19 cellular contexts compared by ENCODE assay signal in genomic region chr9:13360188-13360587, GRCh38.
"Had no signal": no experiment of that assay in that cellular context is flagged by ENCODE, and none has a peak within 500 bp of the region (broad histone marks: within the 10 kb centered on the region; RNA-seq: fewer than 3 reads in every experiment).

No MANE protein-coding gene starts in this region.

- H3K4me3 Mint-ChIP-seq: natural killer cell treated with Interleukin-12 subunit alpha and Interleukin-12 subunit beta and Interleukin-15 and Interleukin-18, amount 100 ng/mL, for 72 hours; type B pancreatic cell had no signal

- FAIRE-seq: endometrium, frontal cortex, small intestine, urothelium cell line had no signal

- H3K36me3 Mint-ChIP-seq: natural killer cell treated with Interleukin-12 subunit alpha and Interleukin-12 subunit beta and Interleukin-15 and Interleukin-18, amount 100 ng/mL, for 72 hours; type B pancreatic cell had no signal

- H3K9me3 ChIP-seq: heart left ventricle, thyroid gland had no signal

- DNase-seq: cortex of kidney; dorsolateral prefrontal cortex; effector memory CD4-positive, alpha-beta T cell; heart left ventricle; hippocampal formation; left colon; midbrain; right cardiac atrium; small intestine; stimulated activated CD4-positive, alpha-beta T cell treated with anti-CD3 and anti-CD28 coated beads, Interleukin-12 subunit alpha, Interleukin-12 subunit beta, amount 100 ng/mL, for 4 hours; stimulated activated naive CD4-positive, alpha-beta T cell treated with Interleukin-2 at 50 U/mL for 16 hours; thyroid gland had no signal

- H3K9me3 Mint-ChIP-seq: natural killer cell treated with Interleukin-12 subunit alpha and Interleukin-12 subunit beta and Interleukin-15 and Interleukin-18, amount 100 ng/mL, for 72 hours; type B pancreatic cell had no signal

- H3K4me1 ChIP-seq: thyroid gland had no signal

- H3K36me3 ChIP-seq: heart left ventricle, thyroid gland had no signal

- H3K27ac ChIP-seq: dorsolateral prefrontal cortex, thyroid gland had no signal

- H3K27me3 ChIP-seq: dorsolateral prefrontal cortex, heart left ventricle, thyroid gland had no signal

- H3K27me3 Mint-ChIP-seq: natural killer cell treated with Interleukin-12 subunit alpha and Interleukin-12 subunit beta and Interleukin-15 and Interleukin-18, amount 100 ng/mL, for 72 hours; progenitor cell of endocrine pancreas; type B pancreatic cell had no signal

- H3K4me3 ChIP-seq: dorsolateral prefrontal cortex, heart left ventricle, thyroid gland had no signal

- ATAC-seq: esophagus mucosa; heart left ventricle; left colon; natural killer cell treated with Interleukin-12 subunit alpha and Interleukin-12 subunit beta and Interleukin-15 and Interleukin-18, amount 100 ng/mL, for 72 hours; right cardiac atrium had no signal

- H3K27ac Mint-ChIP-seq: natural killer cell treated with Interleukin-12 subunit alpha and Interleukin-12 subunit beta and Interleukin-15 and Interleukin-18, amount 100 ng/mL, for 72 hours; progenitor cell of endocrine pancreas; type B pancreatic cell had no signal
